ENCODE assay signal across 23 cellular contexts in genomic region chrX:103983508-103983907, GRCh38. TPM values are rescaled to one million over a fixed set of nuclear protein-coding genes. Genes with fewer than 3 reads are reported as not detected.
"Had no signal": no experiment of that assay in that cellular context is flagged by ENCODE, and none has a peak within 500 bp of the region (broad histone marks: within the 10 kb centered on the region; RNA-seq: fewer than 3 reads in every experiment).

No MANE protein-coding gene starts in this region.

RNA-seq across cellular contexts. Expression of gene H2BW1, which starts 30.0 kb away (rescaled TPM):
- total RNA-seq: activated B cell treated with CpG ODN at 0.5 μM for 24 hours; activated CD4-positive, alpha-beta memory T cell treated with anti-CD3 and anti-CD28 coated beads for 36 hours; activated CD4-positive, alpha-beta T cell treated with anti-CD3 and anti-CD28 coated beads, Interleukin-2, amount 10 ng/mL, durations not matched to agents 24 days and 14 days; activated CD8-positive, alpha-beta memory T cell treated with anti-CD3 and anti-CD28 coated beads for 36 hours; activated CD8-positive, alpha-beta T cell treated with anti-CD3 and anti-CD28 coated beads for 36 hours; activated naive CD4-positive, alpha-beta T cell treated with anti-CD3 and anti-CD28 coated beads for 36 hours; activated naive CD4-positive, alpha-beta T cell treated with anti-CD3 and anti-CD28 coated beads, Interleukin-2, amount 50 U/mL, for 72 hours; activated naive CD8-positive, alpha-beta T cell treated with anti-CD3 and anti-CD28 coated beads for 36 hours; activated T-cell treated with anti-CD3 and anti-CD28 coated beads, Interleukin-2, amount 50 U/mL, for 4 hours; activated T-cell treated with anti-CD3 and anti-CD28 coated beads, Interleukin-2, amount 50 U/mL, for 72 hours; activated T-helper 1 cell treated with anti-CD3 and anti-CD28 coated beads, Interleukin-12 subunit alpha, Interleukin-12 subunit beta, Interleukin-2, Interleukin-4 antibody, amounts not matched to agents 30 ng/mL and 10 ng/mL and 1 ng/mL, durations not matched to agents 14 hours and 24 hours and 36 hours; activated T-helper 17 cell treated with anti-CD3 and anti-CD28 coated beads, Interleukin-2, amount 50 U/mL, for 72 hours; adrenal gland; aorta; astrocyte; body of pancreas; breast epithelium; cardiac septum; cerebellum; T-cell; T-helper 1 cell treated with Interleukin-12 subunit alpha and Interleukin-12 subunit beta and Interleukin-4 antibody, amounts not matched to agents 30 ng/mL and 1 ng/mL, for 36 hours; T-helper 17 cell; T-helper 2 cell treated with Interferon-gamma antibody and Interleukin-4, amounts not matched to agents 100 ng/mL and 5 ng/mL, for 36 hours had no signal
- polyA plus RNA-seq: adrenal gland, aorta had no signal

RNA-seq across cellular contexts. Expression of gene H2BW2, which starts 56.2 kb away (rescaled TPM):
- total RNA-seq: activated CD4-positive, alpha-beta memory T cell treated with anti-CD3 and anti-CD28 coated beads for 36 hours; activated CD4-positive, alpha-beta T cell treated with anti-CD3 and anti-CD28 coated beads, Interleukin-2, amount 10 ng/mL, durations not matched to agents 24 days and 14 days; activated CD8-positive, alpha-beta T cell treated with anti-CD3 and anti-CD28 coated beads for 36 hours; activated naive CD4-positive, alpha-beta T cell treated with anti-CD3 and anti-CD28 coated beads for 36 hours; activated naive CD4-positive, alpha-beta T cell treated with anti-CD3 and anti-CD28 coated beads, Interleukin-2, amount 50 U/mL, for 72 hours; activated naive CD8-positive, alpha-beta T cell treated with anti-CD3 and anti-CD28 coated beads for 36 hours; activated T-cell treated with anti-CD3 and anti-CD28 coated beads, Interleukin-2, amount 50 U/mL, for 4 hours; activated T-cell treated with anti-CD3 and anti-CD28 coated beads, Interleukin-2, amount 50 U/mL, for 72 hours; activated T-helper 1 cell treated with anti-CD3 and anti-CD28 coated beads, Interleukin-12 subunit alpha, Interleukin-12 subunit beta, Interleukin-2, Interleukin-4 antibody, amounts not matched to agents 30 ng/mL and 10 ng/mL and 1 ng/mL, durations not matched to agents 14 hours and 24 hours and 36 hours; activated T-helper 17 cell treated with anti-CD3 and anti-CD28 coated beads, Interleukin-2, amount 50 U/mL, for 72 hours; adrenal gland; aorta; astrocyte; body of pancreas; breast epithelium; cardiac septum; cerebellum; T-cell; T-helper 1 cell treated with Interleukin-12 subunit alpha and Interleukin-12 subunit beta and Interleukin-4 antibody, amounts not matched to agents 30 ng/mL and 1 ng/mL, for 36 hours; T-helper 17 cell; T-helper 2 cell treated with Interferon-gamma antibody and Interleukin-4, amounts not matched to agents 100 ng/mL and 5 ng/mL, for 36 hours had no signal
- polyA plus RNA-seq: adrenal gland, aorta had no signal
